1 cellular context compared by ENCODE assay signal in the genomic region with DNA sequence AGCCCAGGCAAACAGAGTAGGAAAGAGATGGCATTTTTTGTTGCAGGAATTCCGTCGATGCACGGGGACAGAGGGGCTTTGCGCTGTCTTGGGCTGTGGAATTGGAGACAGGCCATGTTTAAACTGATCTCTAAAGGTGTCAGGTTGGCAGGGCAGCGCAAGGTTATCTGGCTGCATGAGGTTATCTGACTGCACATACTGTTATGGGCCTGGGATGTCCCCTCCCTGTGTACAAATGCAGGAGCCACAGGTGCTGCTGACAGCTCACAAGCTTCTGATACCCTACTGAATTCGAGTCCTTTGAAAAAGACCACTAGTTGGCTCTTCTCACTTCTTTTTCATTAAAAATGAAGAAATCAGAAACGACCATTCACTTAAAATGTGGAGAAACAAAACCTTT.
TF ChIP-seq lines count a peak whose summit lies in the region.

No MANE protein-coding gene starts in this region.

TF ChIP-seq in H1, 55 proteins besides CTCF, POLR2A, EP300 and RAD21:
- TF ChIP-seq ATF2 (IDR thresholded peaks at IDR 0.05; ENCODE audit: low read length) (no peak), HDAC2 (IDR thresholded peaks at IDR 0.05; ENCODE audit: borderline replicate concordance in 1 of 2, low read depth in 2 of 2, low read length in 2 of 2) (no peak), KDM5A (IDR thresholded peaks at IDR 0.05; ENCODE audit: low read length) (no peak), BACH1 (IDR thresholded peaks at IDR 0.05; ENCODE audit: low read length) (no peak), EZH2 (IDR thresholded peaks at IDR 0.05; ENCODE audit: low read depth, low read length, severe bottlenecking) (no peak), HDAC6 (IDR thresholded peaks at IDR 0.05; ENCODE audit: low read depth, low read length) (no peak), GTF2F1 (IDR thresholded peaks at IDR 0.05; ENCODE audit: borderline replicate concordance, low read depth, low read length) (no peak), FOSL1 (IDR thresholded peaks at IDR 0.05; ENCODE audit: insufficient read depth, low read depth, low read length) (no peak), JUN (IDR thresholded peaks at IDR 0.05; ENCODE audit: low read depth, low read length) (no peak), CTBP2 (IDR thresholded peaks at IDR 0.05; ENCODE audit: borderline replicate concordance, insufficient read depth, insufficient read length, low read length) (no peak), YY1 (IDR thresholded peaks at IDR 0.05; ENCODE audit: low read depth, low read length) (no peak), CHD2 (IDR thresholded peaks at IDR 0.05; ENCODE audit: low read length) (no peak), NANOG (IDR thresholded peaks at IDR 0.05; ENCODE audit: insufficient read depth, low read depth, low read length, poor library complexity, severe bottlenecking) (no peak), JUND (IDR thresholded peaks at IDR 0.05; ENCODE audit: low read length) (no peak), TEAD4 (IDR thresholded peaks at IDR 0.05; ENCODE audit: low read depth, low read length) (no peak), ATF3 (IDR thresholded peaks at IDR 0.05; ENCODE audit: insufficient read depth, low read depth, low read length) (no peak), CBX8 (IDR thresholded peaks at IDR 0.05; ENCODE audit: borderline replicate concordance, low read depth, low read length) (no peak), SAP30 (IDR thresholded peaks at IDR 0.05; ENCODE audit: insufficient read depth, insufficient replicate concordance, low read length) (no peak), EGR1 (IDR thresholded peaks at IDR 0.05; ENCODE audit: borderline replicate concordance, low read depth, low read length) (no peak)
TF ChIP-seq in H1: peak in this region for 0.
